Comparison of ENCODE assay signal across 1 cellular context in genomic region chr7:102715718-102716117, GRCh38.
A peak's percentile ranks its signal among the peaks of the same experiment; 100 is the strongest.
TF ChIP-seq lines count a peak whose summit lies in the region.

No MANE protein-coding gene starts in this region.

TF ChIP-seq in GM12878, 131 proteins besides CTCF, POLR2A, EP300 and RAD21:
- peak; percentile 46; the same call in 1 of the 2 replicates for TF ChIP-seq SPI1 (IDR thresholded peaks at IDR 0.05; ENCODE audit: borderline replicate concordance, insufficient read depth, low read depth, low read length)
- peak; percentile 43; the same call in 1 of the 2 replicates for TF ChIP-seq MTA2 (IDR thresholded peaks at IDR 0.05; ENCODE audit: low read depth)
- peak; percentile 21 to 37; a peak in 1 of 4 replicates for TF ChIP-seq IKZF2 (IDR thresholded peaks at IDR 0.05)
- TF ChIP-seq JUNB (IDR thresholded peaks at IDR 0.05) = 0 out of 2 replicates have a peak, but pooled peaks have one; percentile 18
- peak; percentile 72 for TF ChIP-seq BMI1 (IDR thresholded peaks at IDR 0.05; ENCODE audit: borderline replicate concordance)
- 0 out of 2 replicates have a peak, but pooled peaks have one; percentile 34 for TF ChIP-seq DPF2 (IDR thresholded peaks at IDR 0.05)
